In genomic region chr12:46770501-46771183, GRCh38 we compare ENCODE assay signal across 11 cellular contexts. TPM values are rescaled to one million over a fixed set of nuclear protein-coding genes. Genes with fewer than 3 reads are reported as not detected.
A peak's percentile ranks its signal among the peaks of the same experiment; 100 is the strongest.
DNase-seq lines count a peak whose midpoint lies in the region; TF ChIP-seq lines count a peak whose summit lies in the region.
"Had no signal": no experiment of that assay in that cellular context is flagged by ENCODE, and none has a peak within 500 bp of the region (broad histone marks: within the 10 kb centered on the region; RNA-seq: fewer than 3 reads in every experiment).

No MANE protein-coding gene starts in this region.

- H4K20me1 ChIP-seq in osteoblast (ENCODE audit: insufficient read depth, low read length): no peaks in the 10 kb centered on the region

- 36 to 47% (median 46%) methylated on average over 3 of the region's 3 CpGs for WGBS in ovary, 3 donors

- H3K36me3 Mint-ChIP-seq in CD8-positive, alpha-beta memory T cell: no peaks in the 10 kb centered on the region
- H3K36me3 Mint-ChIP-seq: CD4-positive, alpha-beta memory T cell had no signal

- no peaks in the 10 kb centered on the region for H3K9me3 ChIP-seq in osteoblast (ENCODE audit: low read depth, low read length)
- H3K9me3 ChIP-seq in ovary: no peaks in the 10 kb centered on the region
- H3K9me3 ChIP-seq in CD8-positive, alpha-beta memory T cell (ENCODE audit: low read length): no peaks in the 10 kb centered on the region

- H3K36me3 ChIP-seq in osteoblast (ENCODE audit: insufficient read depth, low read length) (no peaks in the 10 kb centered on the region), ovary (no peaks in the 10 kb centered on the region)
- no peaks in the 10 kb centered on the region for H3K36me3 ChIP-seq in CD8-positive, alpha-beta memory T cell (ENCODE audit: insufficient read depth, low read length)

- H3K4me1 ChIP-seq in osteoblast (ENCODE audit: insufficient read depth, low read length) (peaks cover 41% of the 10 kb centered on the region), ovary (ENCODE audit: insufficient read depth) (peaks cover 2% of the 10 kb centered on the region)
- H3K4me1 ChIP-seq in CD8-positive, alpha-beta memory T cell (ENCODE audit: insufficient read depth, low read length): no peaks in the 10 kb centered on the region

- H3K27me3 ChIP-seq in osteoblast (ENCODE audit: insufficient read depth, low read length) (no peaks in the 10 kb centered on the region), ovary (no peaks in the 10 kb centered on the region)
- peaks cover 3% of the 10 kb centered on the region for H3K27me3 ChIP-seq in CD8-positive, alpha-beta memory T cell (ENCODE audit: insufficient read depth, low read length, poor library complexity, severe bottlenecking)

- no peaks in the 10 kb centered on the region for H3K79me2 ChIP-seq in osteoblast (ENCODE audit: insufficient read depth, low read length)

- no peak for TF ChIP-seq POLR2A in ovary (IDR thresholded peaks at IDR 0.05)

- H3K27me3 Mint-ChIP-seq in CD8-positive, alpha-beta memory T cell: peaks cover 4 to 23% of the 10 kb centered on the region in 2 donors

- H3K4me2 ChIP-seq in osteoblast (ENCODE audit: insufficient read depth, low read length): peak overlapping the region; percentile 73

- TF ChIP-seq CTCF in fibroblast of villous mesenchyme (IDR thresholded peaks at IDR 0.05; ENCODE audit: insufficient read depth, low read depth, low read length) (no peak), osteoblast (IDR thresholded peaks at IDR 0.05; ENCODE audit: extremely low read depth, low read depth, low read length) (no peak), ovary (IDR thresholded peaks at IDR 0.05) (no peak)

- no peak for TF ChIP-seq EP300 in ovary (IDR thresholded peaks at IDR 0.05)

- H2AFZ ChIP-seq in osteoblast (ENCODE audit: low read length): peak overlapping the region; percentile 37

- H3K27ac ChIP-seq in osteoblast (ENCODE audit: low read depth, low read length) (peak overlapping the region; percentile 43), ovary (no peak overlapping the region)
- no peak overlapping the region for H3K27ac ChIP-seq in CD8-positive, alpha-beta memory T cell (ENCODE audit: low read depth, low read length)

- DNase-seq in DMS53 treated with DMSO at 0.1 percent for 48 hours (lab: John Stamatoyannopoulos, UW; ENCODE audit: unreplicated experiment) (peak; percentile 62), NCI-H82 treated with DMSO at 0.1 percent for 48 hours (lab: John Stamatoyannopoulos, UW; ENCODE audit: unreplicated experiment) (peak; percentile 18), fibroblast of villous mesenchyme (ENCODE audit: low read depth) (peak; percentile 62), osteoblast (ENCODE audit: insufficient read length, low spot score, missing footprints) (peak; percentile 27), LoVo (ENCODE audit: low spot score) (no peak), ovary (no peak), NCI-H187 (lab: John Stamatoyannopoulos, UW) (no peak)
- no peak for DNase-seq in CD8-positive, alpha-beta memory T cell
- DNase-seq: CD4-positive, alpha-beta memory T cell; effector CD8-positive, alpha-beta T cell; right cardiac atrium had no signal

- H3K4me3 ChIP-seq in fibroblast of villous mesenchyme (ENCODE audit: low read depth, low read length) (no peak overlapping the region), osteoblast (ENCODE audit: insufficient read depth, low read length) (peak overlapping the region; percentile 32), ovary (no peak overlapping the region)
- no peak overlapping the region for H3K4me3 ChIP-seq in CD8-positive, alpha-beta memory T cell (ENCODE audit: low read length)

- no peaks in the 10 kb centered on the region for H3K9me3 Mint-ChIP-seq in CD8-positive, alpha-beta memory T cell
- H3K9me3 Mint-ChIP-seq: CD4-positive, alpha-beta memory T cell had no signal

- intact Hi-C loops in ovary (cut with DNase I): no loop called here

- POLR2A ChIA-PET in CD8-positive, alpha-beta memory T cell (lab: Charles Lee): no interaction called here

- no peak overlapping the region for H3K4me3 Mint-ChIP-seq in CD8-positive, alpha-beta memory T cell
- H3K4me3 Mint-ChIP-seq: CD4-positive, alpha-beta memory T cell had no signal

- CTCF ChIA-PET in CD8-positive, alpha-beta memory T cell (lab: Charles Lee): no interaction called here

- no peaks in the 10 kb centered on the region for H3K4me1 Mint-ChIP-seq in CD8-positive, alpha-beta memory T cell
- H3K4me1 Mint-ChIP-seq: CD4-positive, alpha-beta memory T cell had no signal

- no peak overlapping the region for H3K27ac Mint-ChIP-seq in CD8-positive, alpha-beta memory T cell
- H3K27ac Mint-ChIP-seq: CD4-positive, alpha-beta memory T cell had no signal

RNA-seq across cellular contexts. Expression of gene SLC38A4, which starts 55.2 kb away (rescaled TPM):
- total RNA-seq in fibroblast of villous mesenchyme (11.0 and 23.7 TPM in 2 replicates), osteoblast (0.72 and 1.2 TPM in 2 replicates), ovary (under 1 TPM in 5 of 7 donors, not detected in 2; 0.15 to 0.79 (median 0.28) TPM)
- 1 to 10 TPM in 1 of 2 donors, under 1 TPM in 1; 0.18 to 2.0 TPM for polyA plus RNA-seq in ovary
- total RNA-seq in CD8-positive, alpha-beta memory T cell: not detected
- not detected for polyA plus RNA-seq in CD8-positive, alpha-beta memory T cell
- total RNA-seq: CD4-positive, alpha-beta memory T cell had no signal
- polyA plus RNA-seq: CD4-positive, alpha-beta memory T cell had no signal

Comparison
In these comparisons a context has a peak if more than half of its experiments do, and no peak if none do; other contexts are left out.
1. DNase-seq: peak in DMS53 treated with DMSO at 0.1 percent for 48 hours (single experiment), NCI-H82 treated with DMSO at 0.1 percent for 48 hours (single experiment), fibroblast of villous mesenchyme (single experiment) and osteoblast (single experiment); none in LoVo (single experiment), ovary (0 of 5), NCI-H187 (0 of 2) and CD8-positive, alpha-beta memory T cell (0 of 5).